Comparison of ENCODE assay signal across 1 cellular context in the genomic region with DNA sequence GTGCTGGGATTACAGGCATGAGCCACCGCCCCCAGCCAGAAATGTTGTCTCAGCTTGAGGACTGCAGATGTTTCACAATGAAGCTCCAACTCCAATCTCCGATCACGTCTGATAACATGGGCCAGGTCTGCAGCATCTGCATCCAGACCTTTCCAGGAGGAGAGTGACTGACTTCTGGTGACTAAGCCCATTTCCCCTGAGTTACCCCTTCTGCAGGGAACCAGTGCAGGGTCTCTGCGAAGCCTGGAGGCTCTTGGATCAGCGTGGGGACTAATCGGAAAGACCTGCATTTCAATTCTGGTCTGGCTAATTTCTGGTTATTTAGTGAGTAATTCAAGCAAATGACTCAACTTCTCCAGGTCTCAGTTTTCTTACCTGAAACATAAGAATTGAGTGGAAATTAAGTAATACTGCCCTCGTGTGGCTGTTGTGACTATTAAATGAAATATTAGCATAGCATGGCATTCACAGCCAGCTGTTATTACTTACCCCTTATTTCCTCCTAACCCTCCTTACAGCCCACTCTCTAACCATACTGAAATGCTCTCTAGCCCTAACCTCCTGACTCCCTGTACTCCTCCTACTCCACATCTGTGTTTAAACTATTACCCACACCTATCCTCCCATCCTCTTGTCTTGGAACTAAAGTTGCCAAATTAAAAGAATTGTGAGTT.
TF ChIP-seq lines count a peak whose summit lies in the region.

No MANE protein-coding gene starts in this region.

TF ChIP-seq in endothelial cell of umbilical vein, 7 proteins besides CTCF, POLR2A, EP300 and RAD21:
- peak; percentile 79 for TF ChIP-seq FOS (IDR thresholded peaks at IDR 0.05; ENCODE audit: borderline replicate concordance, insufficient read depth, low read length)
- no peak for TF ChIP-seq EZH2 (IDR thresholded peaks at IDR 0.05; ENCODE audit: borderline replicate concordance, low read depth, low read length, severe bottlenecking)
- TF ChIP-seq POLR2AphosphoS5 (IDR thresholded peaks at IDR 0.05; ENCODE audit: insufficient read depth, low read depth, low read length): no peak
- no peak for TF ChIP-seq MAX (IDR thresholded peaks at IDR 0.05; ENCODE audit: insufficient read depth, insufficient read length)
- peak; percentile 72 for TF ChIP-seq GATA2 (IDR thresholded peaks at IDR 0.05; ENCODE audit: insufficient read depth, insufficient read length, low read depth, low read length)
- no peak for TF ChIP-seq JUN (IDR thresholded peaks at IDR 0.05; ENCODE audit: borderline replicate concordance, insufficient read depth, insufficient read length, low read depth)
